In genomic region chr11:117180661-117181585, GRCh38 we compare ENCODE assay signal across 8 cellular contexts. TPM values are rescaled to one million over a fixed set of nuclear protein-coding genes. Genes with fewer than 3 reads are reported as not detected.
A peak's percentile ranks its signal among the peaks of the same experiment; 100 is the strongest.
DNase-seq lines count a peak whose midpoint lies in the region; ATAC-seq and TF ChIP-seq lines count a peak whose summit lies in the region.

No MANE protein-coding gene starts in this region.

- peak; percentile 25 for ATAC-seq in HG02798 (IDR thresholded peaks at IDR 0.05; ENCODE audit: poor library complexity, unreplicated experiment)
- no peak for ATAC-seq in HG02763 (IDR thresholded peaks at IDR 0.05; ENCODE audit: unreplicated experiment)
- no peak for ATAC-seq in HG03565 (IDR thresholded peaks at IDR 0.05; ENCODE audit: unreplicated experiment)

- no peak overlapping the region for H3K4me3 Mint-ChIP-seq in Calu3 (ENCODE audit: low read depth, unreplicated experiment)

- H3K4me1 Mint-ChIP-seq in Calu3 (ENCODE audit: low read depth, unreplicated experiment), result peaks cover 7% of the 10 kb centered on the region

- no peak overlapping the region for H2AFZ ChIP-seq in hepatocyte

- peak overlapping the region; percentile 95 for H3K27ac ChIP-seq in hepatocyte

- H3K4me1 ChIP-seq in hepatocyte (ENCODE audit: insufficient read depth), result peaks cover 13% of the 10 kb centered on the region

- no TSS peak for BruUV-seq in Calu3 (replicated peaks; lab: Mats Ljungman, UMichigan)

- DNase-seq in Calu3 (peak; percentile 18), SK-MEL-5 (ENCODE audit: low read depth, low spot score) (peak; percentile 87), amniotic epithelial cell (ENCODE audit: low read depth) (peak; percentile 83), hepatocyte (ENCODE audit: low spot score) (peak; percentile 65), renal cortical epithelial cell (ENCODE audit: low read depth) (peak; percentile 40)

- H3K36me3 Mint-ChIP-seq in Calu3 (ENCODE audit: insufficient read depth, unreplicated experiment), result peaks cover 18% of the 10 kb centered on the region

- 69% methylated on average over 22 of the region's 22 CpGs for WGBS in hepatocyte (ENCODE audit: low lambda C conversion rate, missing lambda C conversion rate)

- in situ Hi-C loops in SK-MEL-5 (cut with HindIII; ENCODE audit: low pct_unique_long_range_greater_than_20kb, low sequenced_read_pairs), result no loop called here

- no peaks in the 10 kb centered on the region for H3K9me2 ChIP-seq in hepatocyte (replicated peaks; ENCODE audit: insufficient read depth)

- TF ChIP-seq CTCF in Calu3 (IDR thresholded peaks at IDR 0.05; ENCODE audit: unreplicated experiment), result no peak
- peak; percentile 44 for TF ChIP-seq CTCF in hepatocyte (IDR thresholded peaks at IDR 0.05; ENCODE audit: poor library complexity)

- no peaks in the 10 kb centered on the region for H4K20me1 ChIP-seq in hepatocyte (ENCODE audit: insufficient read depth, poor library complexity, severe bottlenecking)

- H3K4me3 ChIP-seq in hepatocyte, result no peak overlapping the region

- no peaks in the 10 kb centered on the region for H3K27me3 ChIP-seq in hepatocyte

- no peaks in the 10 kb centered on the region for H3K9me3 ChIP-seq in hepatocyte (ENCODE audit: low read depth)

- H3K4me2 ChIP-seq in hepatocyte, result peak overlapping the region; percentile 82

- H3K27me3 Mint-ChIP-seq in Calu3 (ENCODE audit: unreplicated experiment), result no peaks in the 10 kb centered on the region

- CTCF ChIA-PET in Calu3 (lab: Charles Lee), result interaction anchor here (0.7 kb wide), 1 partner anchor 35 kb away, joined by 3 read pairs; no protein-coding TSS in a partner anchor

- no peaks in the 10 kb centered on the region for H3K36me3 ChIP-seq in hepatocyte (replicated peaks; ENCODE audit: insufficient read depth, low read depth)

- H3K79me2 ChIP-seq in hepatocyte, result peaks cover 7% of the 10 kb centered on the region

- intact Hi-C loops in Calu3 (cut with micrococcal nuclease; ENCODE audit: unreplicated experiment), result no loop called here

- H3K27ac Mint-ChIP-seq in Calu3 (ENCODE audit: unreplicated experiment), result no peak overlapping the region

- H3K9me3 Mint-ChIP-seq in Calu3 (ENCODE audit: low read depth, unreplicated experiment), result no peaks in the 10 kb centered on the region

RNA-seq across cellular contexts. Expression of gene SIDT2, which starts 2.4 kb away (rescaled TPM):
- total RNA-seq in Calu3 (2022) (12.2 and 15.4 TPM in 2 replicates), hepatocyte (27.1 and 32.0 TPM in 2 replicates), renal cortical epithelial cell (5.4 and 35.5 TPM in 2 replicates)
- total RNA-seq in SK-MEL-5 (2014; rRNA removed; shearing (Covaris generic)), result 9.8 and 11.4 TPM in 2 replicates
- 24.3 and 36.9 TPM in 2 replicates for polyA plus RNA-seq in SK-MEL-5 (2015; cell fraction: cytosol; rRNA removed)
- 46.6 and 79.5 TPM in 2 replicates for polyA plus RNA-seq in SK-MEL-5 (2015; cell fraction: nucleus; rRNA removed)
- polyA plus RNA-seq in hepatocyte, result 16.7 and 19.9 TPM in 2 replicates

RNA-seq across cellular contexts. Expression of gene TAGLN, which starts 18.2 kb away (rescaled TPM):
- total RNA-seq in Calu3 (2022) (4.6 and 6.6 TPM in 2 replicates), hepatocyte (126 and 150 TPM in 2 replicates), renal cortical epithelial cell (68.5 and 487 TPM in 2 replicates)
- 0.50 and 0.96 TPM in 2 replicates for total RNA-seq in SK-MEL-5 (2014; rRNA removed; shearing (Covaris generic))
- 2.1 and 2.3 TPM in 2 replicates for polyA plus RNA-seq in SK-MEL-5 (2015; cell fraction: cytosol; rRNA removed)
- 8.6 and 9.6 TPM in 2 replicates for polyA plus RNA-seq in SK-MEL-5 (2015; cell fraction: nucleus; rRNA removed)
- polyA plus RNA-seq in hepatocyte, result 94.0 and 113 TPM in 2 replicates

RNA-seq across cellular contexts. Expression of gene PAFAH1B2, which starts 36.8 kb away (rescaled TPM):
- 66.7 and 74.5 TPM in 2 replicates for total RNA-seq in Calu3 (2022)
- total RNA-seq in SK-MEL-5 (2014; rRNA removed; shearing (Covaris generic)), result 102 and 108 TPM in 2 replicates
- 25.9 and 30.1 TPM in 2 replicates for polyA plus RNA-seq in SK-MEL-5 (2015; cell fraction: cytosol; rRNA removed)
- polyA plus RNA-seq in SK-MEL-5 (2015; cell fraction: nucleus; rRNA removed), result 16.3 and 38.8 TPM in 2 replicates
- 93.3 and 103 TPM in 2 replicates for total RNA-seq in hepatocyte
- 30.8 and 31.0 TPM in 2 replicates for polyA plus RNA-seq in hepatocyte
- total RNA-seq in renal cortical epithelial cell, result 238 and 242 TPM in 2 replicates

RNA-seq across cellular contexts. Expression of gene PCSK7, which starts 51.0 kb away (rescaled TPM):
- total RNA-seq in Calu3 (2022), result 44.3 and 49.2 TPM in 2 replicates
- total RNA-seq in SK-MEL-5 (2014; rRNA removed; shearing (Covaris generic)), result 14.8 and 16.0 TPM in 2 replicates
- 18.6 and 25.8 TPM in 2 replicates for polyA plus RNA-seq in SK-MEL-5 (2015; cell fraction: cytosol; rRNA removed)
- 56.0 and 78.0 TPM in 2 replicates for polyA plus RNA-seq in SK-MEL-5 (2015; cell fraction: nucleus; rRNA removed)
- total RNA-seq in hepatocyte, result 21.9 and 25.9 TPM in 2 replicates
- polyA plus RNA-seq in hepatocyte, result 33.0 and 33.2 TPM in 2 replicates
- 40.5 and 74.3 TPM in 2 replicates for total RNA-seq in renal cortical epithelial cell

RNA-seq across cellular contexts. Expression of gene RNF214, which starts 51.5 kb away (rescaled TPM):
- total RNA-seq in Calu3 (2022) (19.2 and 20.0 TPM in 2 replicates), hepatocyte (11.1 and 12.5 TPM in 2 replicates), renal cortical epithelial cell (5.7 and 21.6 TPM in 2 replicates)
- 4.8 and 5.8 TPM in 2 replicates for total RNA-seq in SK-MEL-5 (2014; rRNA removed; shearing (Covaris generic))
- polyA plus RNA-seq in SK-MEL-5 (2015; cell fraction: cytosol; rRNA removed), result 10.0 and 14.8 TPM in 2 replicates
- polyA plus RNA-seq in SK-MEL-5 (2015; cell fraction: nucleus; rRNA removed), result 16.6 and 22.6 TPM in 2 replicates
- 26.2 and 27.0 TPM in 2 replicates for polyA plus RNA-seq in hepatocyte

Comparison
In these comparisons a context has a peak if more than half of its experiments do, and no peak if none do; other contexts are left out.
1. DNase-seq: peak in every context shown above with its lines; median percentile 87 in SK-MEL-5; 83 in amniotic epithelial cell; 65 in hepatocyte; 40 in renal cortical epithelial cell; 18 in Calu3.